2 cellular contexts compared by ENCODE assay signal in the genomic region with DNA sequence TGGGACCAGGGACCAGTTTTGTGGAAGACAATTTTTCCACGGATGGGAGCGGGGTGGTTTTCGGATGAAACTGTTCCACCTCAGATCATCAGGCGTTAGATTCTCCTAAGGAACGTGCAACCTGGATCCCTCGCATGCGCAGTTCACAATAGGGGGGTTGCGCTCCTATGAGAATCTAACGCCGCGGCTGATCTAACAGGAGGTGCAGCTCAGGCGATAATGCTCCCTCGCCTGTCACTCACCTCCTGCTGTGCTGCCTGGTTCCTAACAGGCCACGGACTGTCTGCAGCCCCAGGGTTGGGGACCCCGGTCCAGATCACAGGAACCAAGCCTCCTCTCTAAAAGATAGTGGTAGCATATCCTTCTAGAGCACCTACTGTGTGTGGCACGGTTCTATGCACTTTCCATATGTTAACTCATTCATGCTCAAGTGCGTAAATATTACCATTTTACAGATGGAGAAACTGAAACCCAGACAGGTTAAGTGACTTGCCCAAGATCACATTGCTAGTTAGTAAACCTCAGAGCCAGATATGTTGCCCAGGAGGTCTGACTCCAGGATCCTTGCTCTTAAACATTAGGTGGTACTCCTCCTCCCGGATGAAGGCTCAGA.
TF ChIP-seq lines count a peak whose summit lies in the region.

No MANE protein-coding gene starts in this region.

TF ChIP-seq in GM23338, 12 proteins besides CTCF, POLR2A, EP300 and RAD21 (continued from another document):
- TF ChIP-seq ZNF462 (CRISPR knock-in tag; IDR thresholded peaks at IDR 0.05), result no peak
- TF ChIP-seq POLR2AphosphoS5 (IDR thresholded peaks at IDR 0.05; ENCODE audit: low read depth), result no peak
TF ChIP-seq in GM23338: peak in this region for 0.

TF ChIP-seq in WTC11, 78 proteins besides CTCF, POLR2A, EP300 and RAD21 (continued from another document):
- TF ChIP-seq, protein P1, sequence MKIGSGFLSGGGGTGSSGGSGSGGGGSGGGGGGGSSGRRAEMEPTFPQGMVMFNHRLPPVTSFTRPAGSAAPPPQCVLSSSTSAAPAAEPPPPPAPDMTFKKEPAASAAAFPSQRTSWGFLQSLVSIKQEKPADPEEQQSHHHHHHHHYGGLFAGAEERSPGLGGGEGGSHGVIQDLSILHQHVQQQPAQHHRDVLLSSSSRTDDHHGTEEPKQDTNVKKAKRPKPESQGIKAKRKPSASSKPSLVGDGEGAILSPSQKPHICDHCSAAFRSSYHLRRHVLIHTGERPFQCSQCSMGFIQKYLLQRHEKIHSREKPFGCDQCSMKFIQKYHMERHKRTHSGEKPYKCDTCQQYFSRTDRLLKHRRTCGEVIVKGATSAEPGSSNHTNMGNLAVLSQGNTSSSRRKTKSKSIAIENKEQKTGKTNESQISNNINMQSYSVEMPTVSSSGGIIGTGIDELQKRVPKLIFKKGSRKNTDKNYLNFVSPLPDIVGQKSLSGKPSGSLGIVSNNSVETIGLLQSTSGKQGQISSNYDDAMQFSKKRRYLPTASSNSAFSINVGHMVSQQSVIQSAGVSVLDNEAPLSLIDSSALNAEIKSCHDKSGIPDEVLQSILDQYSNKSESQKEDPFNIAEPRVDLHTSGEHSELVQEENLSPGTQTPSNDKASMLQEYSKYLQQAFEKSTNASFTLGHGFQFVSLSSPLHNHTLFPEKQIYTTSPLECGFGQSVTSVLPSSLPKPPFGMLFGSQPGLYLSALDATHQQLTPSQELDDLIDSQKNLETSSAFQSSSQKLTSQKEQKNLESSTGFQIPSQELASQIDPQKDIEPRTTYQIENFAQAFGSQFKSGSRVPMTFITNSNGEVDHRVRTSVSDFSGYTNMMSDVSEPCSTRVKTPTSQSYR (CRISPR knock-in tag; IDR thresholded peaks at IDR 0.05), result no peak
- TF ChIP-seq KAT7 (CRISPR knock-in tag; IDR thresholded peaks at IDR 0.05; ENCODE audit: borderline replicate concordance) (no peak), HMGXB4 (CRISPR knock-in tag; IDR thresholded peaks at IDR 0.05) (no peak)
TF ChIP-seq in WTC11: peak in this region for 0.
